Comparison of ENCODE assay signal across 26 cellular contexts in genomic region chr10:53447576-53447975, GRCh38.
"Had no signal": no experiment of that assay in that cellular context is flagged by ENCODE, and none has a peak within 500 bp of the region (broad histone marks: within the 10 kb centered on the region; RNA-seq: fewer than 3 reads in every experiment).

No MANE protein-coding gene starts in this region.

- H3K4me3 ChIP-seq: neural progenitor cell, ovary, psoas muscle, right lobe of liver, sigmoid colon, stomach, thoracic aorta, thyroid gland, tibial nerve, vagina had no signal

- H3K4me1 Mint-ChIP-seq: natural killer cell; nephron; neural progenitor cell; stimulated activated effector memory CD8-positive, alpha-beta T cell treated with anti-CD3 and anti-CD28 coated beads, Interleukin-12 subunit alpha, Interleukin-12 subunit beta, amount 100 ng/mL, for 72 hours; stimulated activated naive B cell treated with anti-CD40 and anti-IgM and Interleukin-4, amounts not matched to agents 10 μg/mL and 1 μg/mL and 100 μg/mL, for 72 hours had no signal

- H3K36me3 ChIP-seq: neural progenitor cell, ovary, right lobe of liver, sigmoid colon, stomach, thoracic aorta, thyroid gland, tibial nerve, vagina had no signal

- ATAC-seq: natural killer cell; psoas muscle; right cardiac atrium; stimulated activated effector memory CD8-positive, alpha-beta T cell treated with anti-CD3 and anti-CD28 coated beads, Interleukin-12 subunit alpha, Interleukin-12 subunit beta, amount 100 ng/mL, for 72 hours; stimulated activated naive B cell treated with anti-CD40 and anti-IgM and Interleukin-4, amounts not matched to agents 10 μg/mL and 1 μg/mL and 100 μg/mL, for 72 hours had no signal

- H3K4me2 ChIP-seq: neural progenitor cell had no signal

- H3K27me3 Mint-ChIP-seq: progenitor cell of endocrine pancreas; stimulated activated naive B cell treated with anti-CD40 and anti-IgM and Interleukin-4, amounts not matched to agents 10 μg/mL and 1 μg/mL and 100 μg/mL, for 72 hours; stimulated activated naive CD8-positive, alpha-beta T cell treated with anti-CD3 and anti-CD28 coated beads, Interleukin-15, Interleukin-2, amounts not matched to agents 100 ng/mL and 50 ng/mL, for 24 hours; type B pancreatic cell had no signal

- H3K27ac ChIP-seq: neural progenitor cell, ovary, parathyroid adenoma, psoas muscle, right lobe of liver, sigmoid colon, stomach, thoracic aorta, thyroid gland, tibial nerve, vagina had no signal

- H3K27ac Mint-ChIP-seq: natural killer cell; nephron; neural progenitor cell; progenitor cell of endocrine pancreas; stimulated activated effector memory CD8-positive, alpha-beta T cell treated with anti-CD3 and anti-CD28 coated beads, Interleukin-12 subunit alpha, Interleukin-12 subunit beta, amount 100 ng/mL, for 72 hours; stimulated activated naive B cell treated with anti-CD40 and anti-IgM and Interleukin-4, amounts not matched to agents 10 μg/mL and 1 μg/mL and 100 μg/mL, for 72 hours; stimulated activated naive CD8-positive, alpha-beta T cell treated with anti-CD3 and anti-CD28 coated beads, Interleukin-15, Interleukin-2, amounts not matched to agents 100 ng/mL and 50 ng/mL, for 24 hours; type B pancreatic cell had no signal

- H3K27me3 ChIP-seq: neural progenitor cell, ovary, right lobe of liver, sigmoid colon, stomach, thyroid gland, tibial nerve, vagina had no signal

- H3K79me2 ChIP-seq: parathyroid adenoma had no signal

- DNase-seq: natural killer cell; occipital lobe; ovary; psoas muscle; right lobe of liver; sigmoid colon; small intestine; stimulated activated CD4-positive, alpha-beta T cell treated with anti-CD3 and anti-CD28 coated beads, Interleukin-15, amount 100 ng/mL, for 24 hours; stimulated activated CD4-positive, alpha-beta T cell treated with anti-CD3 and anti-CD28 coated beads, Interleukin-2, amount 100 ng/mL, for 24 hours; stimulated activated CD4-positive, alpha-beta T cell treated with anti-CD3 and anti-CD28 coated beads, Interleukin-2, amount 100 ng/mL, for 48 hours; stimulated activated CD4-positive, alpha-beta T cell treated with anti-CD3 and anti-CD28 coated beads, Interleukin-4, amount 100 ng/mL, for 24 hours; stimulated activated naive B cell treated with anti-CD40 and anti-IgM and Interleukin-4, amounts not matched to agents 10 μg/mL and 1 μg/mL and 100 μg/mL, for 72 hours; stimulated activated naive CD4-positive, alpha-beta T cell treated with Interleukin-2 at 50 U/mL for 16 hours; stomach; thyroid gland had no signal

- H2AFZ ChIP-seq: neural progenitor cell, parathyroid adenoma had no signal

- H3K9me3 ChIP-seq: ovary, psoas muscle, right lobe of liver, sigmoid colon, thoracic aorta, thyroid gland, vagina had no signal

- H3K4me3 Mint-ChIP-seq: natural killer cell; nephron; neural progenitor cell; stimulated activated effector memory CD8-positive, alpha-beta T cell treated with anti-CD3 and anti-CD28 coated beads, Interleukin-12 subunit alpha, Interleukin-12 subunit beta, amount 100 ng/mL, for 72 hours; stimulated activated naive B cell treated with anti-CD40 and anti-IgM and Interleukin-4, amounts not matched to agents 10 μg/mL and 1 μg/mL and 100 μg/mL, for 72 hours; stimulated activated naive CD8-positive, alpha-beta T cell treated with anti-CD3 and anti-CD28 coated beads, Interleukin-15, Interleukin-2, amounts not matched to agents 100 ng/mL and 50 ng/mL, for 24 hours; type B pancreatic cell had no signal

- H3K9ac ChIP-seq: neural progenitor cell, parathyroid adenoma had no signal

- H3K4me1 ChIP-seq: neural progenitor cell, parathyroid adenoma, psoas muscle, right lobe of liver, sigmoid colon, stomach, thyroid gland, tibial nerve, vagina had no signal

- H3K36me3 Mint-ChIP-seq: natural killer cell; neural progenitor cell; stimulated activated effector memory CD8-positive, alpha-beta T cell treated with anti-CD3 and anti-CD28 coated beads, Interleukin-12 subunit alpha, Interleukin-12 subunit beta, amount 100 ng/mL, for 72 hours; stimulated activated naive B cell treated with anti-CD40 and anti-IgM and Interleukin-4, amounts not matched to agents 10 μg/mL and 1 μg/mL and 100 μg/mL, for 72 hours; type B pancreatic cell had no signal

- H3K9me3 Mint-ChIP-seq: type B pancreatic cell had no signal
